Comparison of ENCODE assay signal across 8 cellular contexts in the genomic region with DNA sequence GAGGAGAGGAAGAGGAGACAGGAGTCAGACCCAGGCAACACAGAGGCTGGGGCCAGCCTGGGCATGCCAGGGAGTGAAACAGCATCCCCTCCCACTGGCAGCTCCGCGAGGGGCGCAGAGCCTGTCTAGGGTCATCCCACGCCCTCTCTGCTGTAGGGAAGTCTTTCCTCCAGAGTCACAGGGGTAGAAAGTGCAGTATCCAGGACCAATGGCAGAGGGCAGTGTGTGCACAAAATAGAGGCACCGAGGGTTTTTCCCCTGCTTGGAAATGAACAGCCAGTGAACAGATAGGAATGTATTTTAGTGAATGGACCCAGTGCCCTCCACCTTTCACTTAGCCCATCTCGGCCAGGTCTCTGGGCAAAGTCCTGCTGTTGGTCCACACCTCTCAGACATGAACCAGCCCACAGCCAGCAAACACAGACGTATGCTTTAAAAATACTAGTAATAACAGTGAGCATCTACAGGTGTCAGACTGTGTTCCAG. TPM values are rescaled to one million over a fixed set of nuclear protein-coding genes. Genes with fewer than 3 reads are reported as not detected.
A peak's percentile ranks its signal among the peaks of the same experiment; 100 is the strongest.
DNase-seq lines count a peak whose midpoint lies in the region; ATAC-seq and TF ChIP-seq lines count a peak whose summit lies in the region.

No MANE protein-coding gene starts in this region.

- TF ChIP-seq CTCF in NB4 (IDR thresholded peaks at IDR 0.05; ENCODE audit: low read depth, low read length): peak; percentile 79
- peak; percentile 79 for TF ChIP-seq CTCF in left ventricle myocardium inferior (IDR thresholded peaks at IDR 0.05; ENCODE audit: borderline replicate concordance)
- peak; percentile 87 for TF ChIP-seq CTCF in retinal pigment epithelial cell (conservative IDR thresholded peaks at IDR 0.05; ENCODE audit: low read depth, low read length)

- no peaks in the 10 kb centered on the region for H3K36me3 ChIP-seq in left ventricle myocardium inferior

- POLR2A ChIA-PET in T-cell (lab: Charles Lee): no interaction called here

- no peak for TF ChIP-seq POLR2A in NB4 (IDR thresholded peaks at IDR 0.05; ENCODE audit: extremely low read depth, insufficient read length)

- H3K4me3 Mint-ChIP-seq in T-cell: no peak overlapping the region

- H3K36me3 Mint-ChIP-seq in T-cell: no peaks in the 10 kb centered on the region

- peaks cover 0 to 3% of the 10 kb centered on the region in 2 donors for H3K27me3 Mint-ChIP-seq in T-cell

- peak; percentile 3 for DNase-seq in GM04503 (ENCODE audit: low read depth)
- DNase-seq in NB4 (ENCODE audit: low read depth): peak; percentile 61
- peak; percentile 29 to 80 (median 63) for DNase-seq in T-cell
- peak; percentile 18 for DNase-seq in amniotic stem cell (lab: John Stamatoyannopoulos, UW)
- peak; percentile 31 for DNase-seq in left ventricle myocardium inferior
- peak; percentile 3 for DNase-seq in retinal pigment epithelial cell (ENCODE audit: low read depth)

- CTCF ChIA-PET in T-cell (lab: Charles Lee): interaction anchor here (0.8 to 4.8 kb wide), 12 partner anchors 8 to 311 kb away, joined by 3 to 45 read pairs (median 5); no protein-coding TSS in a partner anchor

- H3K27ac Mint-ChIP-seq in T-cell: peak overlapping the region; percentile 62 to 74

- peaks cover 61 to 67% (median 66%) of the 10 kb centered on the region in 3 donors for H3K4me1 Mint-ChIP-seq in T-cell

- ATAC-seq in T-cell (replicated peaks in 1 of 4) (peak; percentile 16 to 56 (median 46)), HG03139 (IDR thresholded peaks at IDR 0.05; ENCODE audit: unreplicated experiment) (no peak), GM21786 (IDR thresholded peaks at IDR 0.05; ENCODE audit: unreplicated experiment) (no peak)

- no peak overlapping the region for H3K27ac ChIP-seq in left ventricle myocardium inferior (replicated peaks)

- intact Hi-C loops in left ventricle myocardium inferior (cut with micrococcal nuclease): loop anchor here (10.0 kb wide), 2 partner anchors 302 to 392 kb away; no protein-coding TSS in a partner anchor

- peaks cover 50% of the 10 kb centered on the region for H3K27me3 ChIP-seq in left ventricle myocardium inferior (ENCODE audit: low read depth)

- no peaks in the 10 kb centered on the region for H3K9me3 Mint-ChIP-seq in T-cell

- no peak overlapping the region for H3K4me3 ChIP-seq in NB4 (ENCODE audit: low read depth, low read length)
- no peak overlapping the region for H3K4me3 ChIP-seq in left ventricle myocardium inferior
- no peak overlapping the region for H3K4me3 ChIP-seq in retinal pigment epithelial cell (ENCODE audit: low read length)

- no peaks in the 10 kb centered on the region for H3K4me1 ChIP-seq in left ventricle myocardium inferior

- H3K9me3 ChIP-seq in left ventricle myocardium inferior (replicated peaks): no peaks in the 10 kb centered on the region

RNA-seq across cellular contexts. Expression of a gene that starts 9.4 kb away (rescaled TPM):
- total RNA-seq in T-cell: under 1 TPM in 4 of 5 donors, not detected in 1; 0.20 to 0.79 (median 0.45) TPM
- total RNA-seq in left ventricle myocardium inferior: 0.14 TPM

RNA-seq across cellular contexts. Expression of a gene that starts 18.2 kb away (rescaled TPM):
- total RNA-seq in T-cell: 10 to 100 TPM; 10.1 to 52.7 (median 28.7) TPM
- not detected for total RNA-seq in left ventricle myocardium inferior

RNA-seq across cellular contexts. Expression of a gene that starts 30.1 kb away (rescaled TPM):
- total RNA-seq in T-cell (not detected), left ventricle myocardium inferior (not detected)

RNA-seq across cellular contexts. Expression of a gene that starts 35.3 kb away (rescaled TPM):
- total RNA-seq in T-cell: 10 to 100 TPM in 3 of 5 donors, 1 to 10 TPM in 2; 6.8 to 37.9 (median 21.9) TPM
- total RNA-seq in left ventricle myocardium inferior: not detected

Comparison
In these comparisons a context has a peak if more than half of its experiments do, and no peak if none do; other contexts are left out.
1. DNase-seq: peak in every context shown above with its lines; median percentile 63 in T-cell; 61 in NB4; 31 in left ventricle myocardium inferior; 18 in amniotic stem cell; 3 in GM04503; 3 in retinal pigment epithelial cell.
2. ATAC-seq: peak in T-cell (4 of 4); none in HG03139 (single experiment) and GM21786 (single experiment).
3. Peak in every context shown above with its lines, with median percentiles within 50 percentile points of each other: CTCF ChIP-seq.